9 cellular contexts compared by ENCODE assay signal in genomic region chr5:173274771-173275170, GRCh38.
"Had no signal": no experiment of that assay in that cellular context is flagged by ENCODE, and none has a peak within 500 bp of the region (broad histone marks: within the 10 kb centered on the region; RNA-seq: fewer than 3 reads in every experiment).

No MANE protein-coding gene starts in this region.

- H3K36me3 ChIP-seq: WERI-Rb-1 had no signal

- ATAC-seq: activated CD4-positive, alpha-beta T cell treated with anti-CD3 and anti-CD28 coated beads for 36 hours; activated CD4-positive, CD25-positive, alpha-beta regulatory T cell treated with anti-CD3 and anti-CD28 coated beads, Interleukin-2, amount 50 U/mL, for 24 hours; activated CD8-positive, alpha-beta memory T cell treated with anti-CD3 and anti-CD28 coated beads, Interleukin-2, amount 10 ng/mL, durations not matched to agents 7 days and 5 days; activated CD8-positive, alpha-beta T cell treated with anti-CD3 and anti-CD28 coated beads for 36 hours; activated CD8-positive, alpha-beta T cell treated with anti-CD3 and anti-CD28 coated beads, Interleukin-2, amount 10 ng/mL, durations not matched to agents 7 days and 5 days; T-helper 17 cell; WTC11 had no signal

- H3K27ac ChIP-seq: VCaP, WERI-Rb-1 had no signal
